1 cellular context compared by ENCODE assay signal in genomic region chr19:11089254-11090013, GRCh38.
TF ChIP-seq lines count a peak whose summit lies in the region.

Gene LDLR, plus strand, starts transcription at chr19:11089463. Its CDS starts 86 bp downstream, at chr19:11089549.

TF ChIP-seq in HepG2, 621 proteins besides CTCF, POLR2A, EP300 and RAD21 (continued from another document and continues in another):
- TF ChIP-seq ARNTL (CRISPR knock-in tag; IDR thresholded peaks at IDR 0.05): no peak
- TF ChIP-seq ZNF577 (CRISPR knock-in tag; IDR thresholded peaks at IDR 0.05; ENCODE audit: borderline replicate concordance, low read depth): no peak
- TF ChIP-seq ASH2L (IDR thresholded peaks at IDR 0.05; ENCODE audit: insufficient read length, low read depth, low read length): peak; percentile 13
- no peak for TF ChIP-seq ZNF331 (CRISPR knock-in tag; IDR thresholded peaks at IDR 0.05)
- TF ChIP-seq CAMTA2 (CRISPR knock-in tag; IDR thresholded peaks at IDR 0.05; ENCODE audit: borderline replicate concordance): no peak
- TF ChIP-seq SMC3 (IDR thresholded peaks at IDR 0.05; ENCODE audit: low read length): no peak
- no peak for TF ChIP-seq ZZZ3 (CRISPR knock-in tag; IDR thresholded peaks at IDR 0.05; ENCODE audit: borderline replicate concordance)
- no peak for TF ChIP-seq ZNF615 (CRISPR knock-in tag; IDR thresholded peaks at IDR 0.05; ENCODE audit: borderline replicate concordance)
- TF ChIP-seq KDM5B (CRISPR knock-in tag; IDR thresholded peaks at IDR 0.05; ENCODE audit: borderline replicate concordance): no peak
- 0 out of 2 replicates have a peak, but pooled peaks have one; percentile 25 for TF ChIP-seq ARNT2 (CRISPR knock-in tag; IDR thresholded peaks at IDR 0.05; ENCODE audit: low read depth)
- TF ChIP-seq NFYC (CRISPR knock-in tag; IDR thresholded peaks at IDR 0.05): peak; percentile 57
- peak; percentile 50; the same call in 1 of the 2 replicates for TF ChIP-seq ZFX (CRISPR knock-in tag; IDR thresholded peaks at IDR 0.05; ENCODE audit: low read depth)
- peak; percentile 30; the same call in 1 of the 2 replicates for TF ChIP-seq SP5 (CRISPR knock-in tag; IDR thresholded peaks at IDR 0.05; ENCODE audit: borderline replicate concordance, low read depth)
- TF ChIP-seq NFATC3 (CRISPR knock-in tag; IDR thresholded peaks at IDR 0.05): no peak
- TF ChIP-seq REXO4 (CRISPR knock-in tag; IDR thresholded peaks at IDR 0.05; ENCODE audit: borderline replicate concordance): no peak
- TF ChIP-seq SALL2 (CRISPR knock-in tag; IDR thresholded peaks at IDR 0.05): 0 out of 2 replicates have a peak, but pooled peaks have one; percentile 41
- TF ChIP-seq ZFP62 (CRISPR knock-in tag; IDR thresholded peaks at IDR 0.05): no peak
- no peak for TF ChIP-seq PREB (CRISPR knock-in tag; IDR thresholded peaks at IDR 0.05)
- TF ChIP-seq SMAD3 (CRISPR knock-in tag; IDR thresholded peaks at IDR 0.05): no peak
- TF ChIP-seq ZNF550 (CRISPR knock-in tag; IDR thresholded peaks at IDR 0.05; ENCODE audit: borderline replicate concordance): no peak
- no peak for TF ChIP-seq U2AF2 (IDR thresholded peaks at IDR 0.05; ENCODE audit: low read depth, low read length)
- no peak for TF ChIP-seq ZNF850 (CRISPR knock-in tag; conservative IDR thresholded peaks at IDR 0.05)
- no peak for TF ChIP-seq ZNF280B (CRISPR knock-in tag; IDR thresholded peaks at IDR 0.05; ENCODE audit: borderline replicate concordance)
- no peak for TF ChIP-seq RAD51 (IDR thresholded peaks at IDR 0.05; ENCODE audit: borderline replicate concordance)
- no peak for TF ChIP-seq SAFB2 (CRISPR knock-in tag; IDR thresholded peaks at IDR 0.05; ENCODE audit: borderline replicate concordance, low read depth)
- TF ChIP-seq THAP7 (CRISPR knock-in tag; IDR thresholded peaks at IDR 0.05): no peak
- TF ChIP-seq NFRKB (IDR thresholded peaks at IDR 0.05): no peak
- no peak for TF ChIP-seq DDIT3 (CRISPR knock-in tag; IDR thresholded peaks at IDR 0.05)
- no peak; the same call in 1 of the 2 replicates for TF ChIP-seq PRDM10 (CRISPR knock-in tag; IDR thresholded peaks at IDR 0.05; ENCODE audit: low read depth)
- TF ChIP-seq TCF12 (IDR thresholded peaks at IDR 0.05): no peak
- TF ChIP-seq TCF12 (CRISPR knock-in tag; IDR thresholded peaks at IDR 0.05): no peak
- no peak for TF ChIP-seq NR2C2 (CRISPR knock-in tag; IDR thresholded peaks at IDR 0.05; ENCODE audit: borderline replicate concordance)
- TF ChIP-seq NR2F2 (IDR thresholded peaks at IDR 0.05; ENCODE audit: borderline replicate concordance, low read depth): no peak
- no peak for TF ChIP-seq ZFP36 (IDR thresholded peaks at IDR 0.05; ENCODE audit: borderline replicate concordance, low read depth, low read length, partially characterized antibody)
- TF ChIP-seq TMF1 (CRISPR knock-in tag; IDR thresholded peaks at IDR 0.05; ENCODE audit: low read depth): no peak
- TF ChIP-seq HNRNPL (IDR thresholded peaks at IDR 0.05; ENCODE audit: low read depth, low read length): no peak
- 0 out of 2 replicates have a peak, but pooled peaks have one; percentile 63 for TF ChIP-seq SIN3A (IDR thresholded peaks at IDR 0.05; ENCODE audit: borderline replicate concordance, low read depth, low read length)
- no peak for TF ChIP-seq FOXM1 (CRISPR knock-in tag; IDR thresholded peaks at IDR 0.05)
- no peak for TF ChIP-seq NR2F1 (CRISPR knock-in tag; IDR thresholded peaks at IDR 0.05)
- TF ChIP-seq ZFP37 (CRISPR knock-in tag; IDR thresholded peaks at IDR 0.05; ENCODE audit: borderline replicate concordance): no peak
- no peak; the same call in 1 of the 2 replicates for TF ChIP-seq ZNF441 (CRISPR knock-in tag; IDR thresholded peaks at IDR 0.05; ENCODE audit: borderline replicate concordance)
- peak; percentile 89 for TF ChIP-seq TAF1 (CRISPR knock-in tag; IDR thresholded peaks at IDR 0.05)
- TF ChIP-seq ZNF770 (CRISPR knock-in tag; IDR thresholded peaks at IDR 0.05): peak; percentile 86
- no peak for TF ChIP-seq ZNF496 (CRISPR knock-in tag; IDR thresholded peaks at IDR 0.05; ENCODE audit: insufficient replicate concordance)
- no peak; the same call in 1 of the 2 replicates for TF ChIP-seq RCOR2 (CRISPR knock-in tag; IDR thresholded peaks at IDR 0.05)
- no peak for TF ChIP-seq MLLT10 (CRISPR knock-in tag; IDR thresholded peaks at IDR 0.05)
- peak; percentile 19 for TF ChIP-seq GFI1 (CRISPR knock-in tag; IDR thresholded peaks at IDR 0.05; ENCODE audit: borderline replicate concordance)
- TF ChIP-seq AHR (CRISPR knock-in tag; IDR thresholded peaks at IDR 0.05): no peak
- TF ChIP-seq DR1 (CRISPR knock-in tag; IDR thresholded peaks at IDR 0.05): peak; percentile 56; the same call in 1 of the 2 replicates
- TF ChIP-seq GPN1 (CRISPR knock-in tag; IDR thresholded peaks at IDR 0.05; ENCODE audit: borderline replicate concordance): no peak
- TF ChIP-seq HOXA5 (CRISPR knock-in tag; IDR thresholded peaks at IDR 0.05): no peak
- TF ChIP-seq SP4 (CRISPR knock-in tag; IDR thresholded peaks at IDR 0.05): peak; percentile 88
- TF ChIP-seq NKX3-1 (CRISPR knock-in tag; IDR thresholded peaks at IDR 0.05): no peak
- TF ChIP-seq ZNF317 (CRISPR knock-in tag; IDR thresholded peaks at IDR 0.05): no peak
- TF ChIP-seq MEF2D (CRISPR knock-in tag; IDR thresholded peaks at IDR 0.05): no peak
- no peak; the same call in 1 of the 2 replicates for TF ChIP-seq TBX2 (CRISPR knock-in tag; IDR thresholded peaks at IDR 0.05; ENCODE audit: borderline replicate concordance)
- no peak for TF ChIP-seq HOMEZ (CRISPR knock-in tag; IDR thresholded peaks at IDR 0.05; ENCODE audit: low read depth)
- no peak for TF ChIP-seq CSRNP1 (CRISPR knock-in tag; IDR thresholded peaks at IDR 0.05)
- no peak for TF ChIP-seq NFE2 (CRISPR knock-in tag; IDR thresholded peaks at IDR 0.05)
- peak; percentile 50; the same call in 1 of the 2 replicates for TF ChIP-seq HOXA3 (CRISPR knock-in tag; IDR thresholded peaks at IDR 0.05)
- no peak for TF ChIP-seq FOSL1 (CRISPR knock-in tag; IDR thresholded peaks at IDR 0.05; ENCODE audit: borderline replicate concordance)
- TF ChIP-seq NCOA5 (CRISPR knock-in tag; IDR thresholded peaks at IDR 0.05): no peak
- no peak for TF ChIP-seq ZNF703 (CRISPR knock-in tag; IDR thresholded peaks at IDR 0.05; ENCODE audit: borderline replicate concordance)
- no peak for TF ChIP-seq JUNB (CRISPR knock-in tag; IDR thresholded peaks at IDR 0.05; ENCODE audit: borderline replicate concordance)
